In the genomic region with DNA sequence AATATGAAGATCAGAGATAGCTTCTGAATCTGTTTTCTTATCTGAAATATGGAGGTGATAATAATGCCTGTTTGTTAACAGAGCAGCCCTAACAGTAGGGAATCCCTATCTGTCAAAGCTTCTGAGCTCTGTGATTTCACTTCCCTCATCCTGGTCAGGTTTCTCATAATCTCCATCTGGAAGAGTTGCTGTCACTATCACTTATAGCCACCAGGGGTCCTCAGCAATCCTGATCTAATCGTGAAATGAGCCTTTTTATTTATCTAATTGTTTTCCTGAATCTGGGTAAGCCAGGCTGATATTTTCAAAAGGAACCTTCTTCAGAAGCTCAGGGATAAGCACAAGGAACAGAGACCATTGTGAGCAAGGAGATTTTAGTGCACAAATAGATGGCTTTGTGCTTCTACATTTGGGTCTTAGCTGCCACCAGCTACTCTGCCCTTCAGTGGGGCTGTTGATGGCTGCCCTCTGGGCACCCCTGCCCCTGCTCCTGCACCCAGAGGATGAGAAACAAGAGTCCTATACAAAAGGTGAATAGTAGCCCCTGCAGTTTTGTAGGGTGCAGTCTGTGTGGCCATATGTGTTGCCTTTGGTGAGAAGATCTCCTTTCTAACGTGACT, we compare ENCODE assay signal across 8 cellular contexts.
DNase-seq lines count a peak whose midpoint lies in the region; ATAC-seq and TF ChIP-seq lines count a peak whose summit lies in the region.

No MANE protein-coding gene starts in this region.

- H3K9me3 ChIP-seq in upper lobe of right lung: no peaks in the 10 kb centered on the region

- no peak overlapping the region for H3K4me3 ChIP-seq in upper lobe of right lung

- no peak overlapping the region for H3K27ac ChIP-seq in upper lobe of right lung

- no peaks in the 10 kb centered on the region for H3K36me3 Mint-ChIP-seq in activated naive CD4-positive, alpha-beta T cell treated with anti-CD3 and anti-CD28 coated beads, Interleukin-2, amount 50 U/mL, for 72 hours

- peak; percentile 50 for TF ChIP-seq CTCF in upper lobe of right lung (IDR thresholded peaks at IDR 0.05)

- H3K27me3 ChIP-seq in upper lobe of right lung: no peaks in the 10 kb centered on the region

- H3K36me3 ChIP-seq in upper lobe of right lung: no peaks in the 10 kb centered on the region

- DNase-seq in EL (peak; percentile 0), RPMI8226 (peak; percentile 39), germinal center (ENCODE audit: low spot score) (peak; percentile 2), upper lobe of right lung (no peak), activated gamma-delta T cell treated with Interleukin-2 at 50 U/mL for 16 hours (no peak)
- no peak for DNase-seq in activated naive CD4-positive, alpha-beta T cell treated with anti-CD3 and anti-CD28 coated beads, Interleukin-2, amount 50 U/mL, for 72 hours (ENCODE audit: low spot score in 2 of 2)

- no peak overlapping the region for H3K27ac Mint-ChIP-seq in activated naive CD4-positive, alpha-beta T cell treated with anti-CD3 and anti-CD28 coated beads, Interleukin-2, amount 50 U/mL, for 72 hours

- intact Hi-C loops in upper lobe of right lung (cut with DNase I): no loop called here

- no peaks in the 10 kb centered on the region for H3K4me1 ChIP-seq in upper lobe of right lung

- no peaks in the 10 kb centered on the region for H3K9me3 Mint-ChIP-seq in activated naive CD4-positive, alpha-beta T cell treated with anti-CD3 and anti-CD28 coated beads, Interleukin-2, amount 50 U/mL, for 72 hours

- ATAC-seq in GM19395 (IDR thresholded peaks at IDR 0.05; ENCODE audit: unreplicated experiment) (peak; percentile 93), HG03432 (IDR thresholded peaks at IDR 0.05; ENCODE audit: unreplicated experiment) (peak; percentile 87), upper lobe of right lung (peak; percentile 40)
- ATAC-seq in activated naive CD4-positive, alpha-beta T cell treated with anti-CD3 and anti-CD28 coated beads, Interleukin-2, amount 50 U/mL, for 72 hours: no peak

Comparison
In these comparisons a context has a peak if more than half of its experiments do, and no peak if none do; other contexts are left out.
1. DNase-seq: peak in EL (single experiment), RPMI8226 (single experiment) and germinal center (single experiment); none in upper lobe of right lung (single experiment), activated gamma-delta T cell treated with Interleukin-2 at 50 U/mL for 16 hours (single experiment) and activated naive CD4-positive, alpha-beta T cell treated with anti-CD3 and anti-CD28 coated beads, Interleukin-2, amount 50 U/mL, for 72 hours (0 of 2).
2. ATAC-seq: peak in GM19395 (single experiment), HG03432 (single experiment) and upper lobe of right lung (single experiment); none in activated naive CD4-positive, alpha-beta T cell treated with anti-CD3 and anti-CD28 coated beads, Interleukin-2, amount 50 U/mL, for 72 hours (0 of 2).